In the genomic region with DNA sequence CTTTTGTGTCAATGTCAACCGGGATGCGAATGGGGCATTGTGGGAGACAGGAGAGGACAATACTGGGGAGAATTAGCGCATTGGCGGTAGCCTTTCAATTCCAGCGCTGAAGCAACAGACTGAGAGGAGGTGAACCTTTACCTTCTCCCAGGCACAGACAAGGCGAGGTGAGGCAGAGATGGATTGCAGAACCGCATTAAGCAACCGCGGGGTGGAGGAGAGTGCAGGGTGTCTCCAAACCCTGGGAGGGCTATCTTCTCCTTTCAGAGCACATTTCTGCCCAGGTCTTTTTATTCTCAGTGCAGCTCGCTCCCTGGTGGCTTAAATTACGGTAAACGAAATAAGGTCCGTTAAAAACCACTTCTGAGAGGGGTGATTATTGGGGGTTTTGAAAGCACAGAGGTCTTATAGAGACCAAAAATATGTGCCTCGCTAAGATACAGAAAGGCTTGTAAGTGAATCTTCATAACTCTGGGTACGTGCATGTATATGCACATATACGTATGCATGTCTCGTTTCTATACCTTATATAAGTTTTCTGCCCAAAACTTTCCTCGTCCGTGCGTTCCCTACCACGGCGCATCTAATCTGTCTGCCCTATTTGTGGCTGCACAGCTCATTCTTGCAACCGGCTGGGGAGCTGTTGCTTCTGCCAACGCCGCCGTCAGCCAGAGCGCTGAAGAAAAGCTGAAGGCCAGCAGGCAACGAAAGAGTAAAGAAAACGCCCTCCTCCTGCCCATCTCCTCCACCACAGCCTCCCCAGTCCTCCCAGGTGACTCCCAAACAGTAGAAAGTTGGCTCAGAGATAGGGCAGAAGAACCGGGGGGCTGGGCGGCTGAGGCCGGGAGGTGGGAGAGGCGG, we compare ENCODE assay signal across 9 cellular contexts. TPM values are rescaled to one million over a fixed set of nuclear protein-coding genes. Genes with fewer than 3 reads are reported as not detected.
DNase-seq lines count a peak whose midpoint lies in the region; ATAC-seq and TF ChIP-seq lines count a peak whose summit lies in the region.
"Had no signal": no experiment of that assay in that cellular context is flagged by ENCODE, and none has a peak within 500 bp of the region (broad histone marks: within the 10 kb centered on the region; RNA-seq: fewer than 3 reads in every experiment).

No MANE protein-coding gene starts in this region.

- no peak overlapping the region for H3K4me3 ChIP-seq in GM23248
- peak overlapping the region; percentile 27 to 38 for H3K4me3 ChIP-seq in Panc1 (ENCODE audit: low read depth in 2 of 2, low read length in 2 of 2)

- no peaks in the 10 kb centered on the region for H3K36me3 ChIP-seq in GM23248 (ENCODE audit: low read depth)
- peaks cover 3% of the 10 kb centered on the region; the same call in 1 of the 2 replicates for H3K36me3 ChIP-seq in Panc1 (ENCODE audit: control insufficient read depth, insufficient read depth, low read length)

- in situ Hi-C loops in GM23248 (cut with MboI) = no loop called here
- in situ Hi-C loops in Panc1 (cut with HindIII; ENCODE audit: low pct_unique_long_range_greater_than_20kb, low sequenced_read_pairs) = no loop called here

- ATAC-seq in Panc1 (peak; percentile 78), GM18867 (IDR thresholded peaks at IDR 0.05; ENCODE audit: unreplicated experiment) (no peak), GM21737 (IDR thresholded peaks at IDR 0.05; ENCODE audit: unreplicated experiment) (no peak)
- no peak for ATAC-seq in activated CD4-positive, CD25-positive, alpha-beta regulatory T cell treated with anti-CD3 and anti-CD28 coated beads, Interleukin-2, amount 50 U/mL, for 24 hours

- H3K27me3 ChIP-seq in GM23248 (replicated peaks; ENCODE audit: insufficient read depth) (peaks cover 29% of the 10 kb centered on the region), Panc1 (ENCODE audit: control insufficient read depth, insufficient read depth, low read length) (peaks cover 24% of the 10 kb centered on the region)

- H3K9ac ChIP-seq in GM23248 = no peak overlapping the region

- BruUV-seq in Panc1 (replicated peaks; lab: Mats Ljungman, UMichigan) = no TSS peak

- H3K27ac ChIP-seq in GM23248 (no peak overlapping the region), Panc1 (ENCODE audit: low read length) (no peak overlapping the region)

- TF ChIP-seq CTCF in Panc1 (IDR thresholded peaks at IDR 0.05) = no peak; the same call in 1 of the 2 replicates

- no peaks in the 10 kb centered on the region for H3K9me2 ChIP-seq in GM23248 (ENCODE audit: insufficient read depth)

- 12 to 14% methylated on average over 30 to 32 of the region's 33 CpGs for WGBS in GM23248 (ENCODE audit: low coverage in 1 of 2, low lambda C conversion rate in 2 of 2, missing lambda C conversion rate in 2 of 2), 2 experiments

- DNase-seq in GM23248 (peak; percentile 52), Panc1 (ENCODE audit: low read depth, low spot score) (no peak), head of caudate nucleus (peak in 40 of 42 donors; percentile 2 to 62 (median 28)), putamen (ENCODE audit: low spot score) (peak; percentile 14)
- DNase-seq: stimulated activated naive B cell treated with anti-CD40 and anti-IgM and Interleukin-4, amounts not matched to agents 10 μg/mL and 1 μg/mL and 100 μg/mL, for 72 hours had no signal

- H3K9me3 ChIP-seq in GM23248 (ENCODE audit: low read depth) (no peaks in the 10 kb centered on the region), Panc1 (ENCODE audit: control insufficient read depth, insufficient read depth, low read depth, low read length) (no peaks in the 10 kb centered on the region)

- no peaks in the 10 kb centered on the region for H3K4me1 ChIP-seq in GM23248 (ENCODE audit: insufficient read depth)
- H3K4me1 ChIP-seq in Panc1 (ENCODE audit: control insufficient read depth, insufficient read depth, low read length) = no peaks in the 10 kb centered on the region

- POLR2A ChIA-PET in Panc1 (lab: Charles Lee) = no interaction called here

- H3K79me2 ChIP-seq in GM23248 (ENCODE audit: insufficient read depth) = no peaks in the 10 kb centered on the region

- H3F3A ChIP-seq in GM23248 (ENCODE audit: insufficient read depth) = no peaks in the 10 kb centered on the region

- no peaks in the 10 kb centered on the region for H4K20me1 ChIP-seq in GM23248 (ENCODE audit: insufficient read depth)

- intact Hi-C loops in Panc1 (cut with micrococcal nuclease; ENCODE audit: unreplicated experiment) (no loop called here), head of caudate nucleus (cut with DNase I) (no loop called here)

- CTCF ChIA-PET in Panc1 (lab: Charles Lee) = interaction anchor here (0.6 kb wide), 1 partner anchor 456 kb away, joined by 3 read pairs; no protein-coding TSS in a partner anchor

- H3K4me2 ChIP-seq in GM23248 (ENCODE audit: unreplicated experiment) = no peak overlapping the region

- H2AFZ ChIP-seq in GM23248 = 0 out of 2 replicates have a peak overlapping the region, but pooled peaks have one; percentile 48

RNA-seq across cellular contexts. Expression of a gene that starts 0.9 kb away (rescaled TPM):
- not detected in 2 replicates for total RNA-seq in GM23248 (2014; rRNA removed; shearing (Covaris generic))
- polyA plus RNA-seq in GM23248 (2016; fragmentation: Nextera tagmentation; extraction: Ambion mirVana) = not detected in 2 replicates
- not detected for total RNA-seq in Panc1 (2021; ENCODE audit: unreplicated experiment)
- polyA plus RNA-seq in Panc1 (2012; ENCODE audit: insufficient read length) = not detected
- total RNA-seq: LHCN-M2 had no signal

RNA-seq across cellular contexts. Expression of a gene that starts 37.0 kb away (rescaled TPM):
- total RNA-seq in GM23248 (2014; rRNA removed; shearing (Covaris generic)) = not detected in 2 replicates
- polyA plus RNA-seq in GM23248 (2016; fragmentation: Nextera tagmentation; extraction: Ambion mirVana) = not detected in 2 replicates
- not detected for total RNA-seq in Panc1 (2021; ENCODE audit: unreplicated experiment)
- not detected for polyA plus RNA-seq in Panc1 (2012; ENCODE audit: insufficient read length)
- total RNA-seq: LHCN-M2 had no signal
